In the genomic region with DNA sequence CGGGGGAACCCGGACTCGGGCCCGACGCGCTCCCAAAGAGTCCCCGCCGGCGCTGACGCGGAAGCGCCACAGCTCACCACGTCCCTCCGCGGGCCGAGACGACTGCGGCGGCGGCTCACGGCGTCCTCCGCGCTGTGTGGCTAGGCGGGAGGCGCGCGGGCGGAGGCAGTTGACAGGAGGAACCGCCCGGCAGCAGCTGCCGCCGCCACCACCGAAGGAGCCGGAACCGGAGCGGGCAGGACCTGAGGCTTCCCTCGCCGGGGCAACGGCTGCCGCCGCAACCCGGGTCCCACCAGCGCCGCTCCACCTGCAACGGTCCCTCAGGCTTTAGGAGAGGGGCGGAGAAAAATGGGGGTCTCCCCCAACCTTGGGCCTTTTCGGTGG, we compare ENCODE assay signal across 8 cellular contexts. TPM values are rescaled to one million over a fixed set of nuclear protein-coding genes. Genes with fewer than 3 reads are reported as not detected.
DNase-seq lines count a peak whose midpoint lies in the region; ATAC-seq and TF ChIP-seq lines count a peak whose summit lies in the region.

No MANE protein-coding gene starts in this region.

- ATAC-seq in CD8-positive, alpha-beta T cell, result peak; percentile 61
- ATAC-seq in GM19351 (IDR thresholded peaks at IDR 0.05; ENCODE audit: unreplicated experiment), result peak; percentile 37

- peak overlapping the region; percentile 99 for H3K27ac ChIP-seq in CD8-positive, alpha-beta T cell (ENCODE audit: low read depth, low read length)

- DNase-seq in CD8-positive, alpha-beta T cell, result peak in 6 of 7 experiments; percentile 44 to 74 (median 62)
- DNase-seq in HT-29 (ENCODE audit: low spot score) (peak; percentile 66), T-helper 22 cell (ENCODE audit: low read depth) (peak; percentile 54), MCF 10A (ENCODE audit: unreplicated experiment) (peak; percentile 54), inferior parietal cortex (ENCODE audit: extremely low spot score) (peak; percentile 26), NCI-H1048 (lab: John Stamatoyannopoulos, UW) (no peak)
- peak; percentile 40 to 61 (median 44) for DNase-seq in stimulated activated CD4-positive, alpha-beta T cell treated with anti-CD3 and anti-CD28 coated beads, Interleukin-12 subunit alpha, Interleukin-12 subunit beta, amount 100 ng/mL, for 48 hours (ENCODE audit: low read depth in 2 of 3, low spot score in 1 of 3)

- TF ChIP-seq CTCF in CD8-positive, alpha-beta T cell (IDR thresholded peaks at IDR 0.05), result no peak
- no peak for TF ChIP-seq CTCF in MCF 10A (IDR thresholded peaks at IDR 0.05; ENCODE audit: unreplicated experiment)

- H3K4me1 Mint-ChIP-seq in CD8-positive, alpha-beta T cell (ENCODE audit: low read depth), result peaks cover 64% of the 10 kb centered on the region
- H3K4me1 Mint-ChIP-seq in MCF 10A (ENCODE audit: insufficient read depth, unreplicated experiment), result peaks cover 25% of the 10 kb centered on the region

- peak overlapping the region; percentile 96 for H3K4me3 Mint-ChIP-seq in CD8-positive, alpha-beta T cell
- peak overlapping the region; percentile 91 for H3K4me3 Mint-ChIP-seq in MCF 10A (ENCODE audit: unreplicated experiment)

- peaks cover 14% of the 10 kb centered on the region for H3K36me3 ChIP-seq in CD8-positive, alpha-beta T cell (ENCODE audit: insufficient read depth, low read length)

- peak overlapping the region; percentile 92 for H3K4me3 ChIP-seq in CD8-positive, alpha-beta T cell (ENCODE audit: low read depth, low read length)

- CTCF ChIA-PET in CD8-positive, alpha-beta T cell (lab: Charles Lee), result interaction anchor here (1.0 to 3.4 kb wide), 10 partner anchors 12 to 108 kb away, joined by 3 to 25 read pairs (median 4); no protein-coding TSS in a partner anchor
- CTCF ChIA-PET in MCF 10A (lab: Yijun Ruan, JAX), result interaction anchor here (0.8 to 2.0 kb wide), 2 partner anchors 9 to 194 kb away, joined by 4 read pairs; no protein-coding TSS in a partner anchor

- no peaks in the 10 kb centered on the region for H3K9me3 ChIP-seq in CD8-positive, alpha-beta T cell (ENCODE audit: low read length)

- no TSS peak for BruUV-seq in MCF 10A (replicated peaks; lab: Mats Ljungman, UMichigan)

- peaks cover 43% of the 10 kb centered on the region for H3K36me3 Mint-ChIP-seq in CD8-positive, alpha-beta T cell
- peaks cover 46% of the 10 kb centered on the region for H3K36me3 Mint-ChIP-seq in MCF 10A (ENCODE audit: insufficient read depth, unreplicated experiment)

- H3K27me3 Mint-ChIP-seq in CD8-positive, alpha-beta T cell (ENCODE audit: low read depth), result no peaks in the 10 kb centered on the region
- no peaks in the 10 kb centered on the region for H3K27me3 Mint-ChIP-seq in MCF 10A (ENCODE audit: insufficient read depth, unreplicated experiment)

- POLR2A ChIA-PET in CD8-positive, alpha-beta T cell (lab: Charles Lee), result interaction anchor here (0.6 to 4.5 kb wide), 25 partner anchors 10 to 193 kb away, joined by 3 to 36 read pairs (median 4); a partner anchor contains a TSS
- POLR2A ChIA-PET in MCF 10A (lab: Yijun Ruan, JAX), result interaction anchor here (0.6 to 3.2 kb wide), 22 partner anchors 9 to 275 kb away, joined by 3 to 41 read pairs (median 4); a partner anchor contains a TSS

- intact Hi-C loops in CD8-positive, alpha-beta T cell (cut with DNase I, micrococcal nuclease), result loop anchor here (1.0 to 10.0 kb wide), 9 partner anchors 22 to 1085 kb away; a partner anchor contains a TSS
- intact Hi-C loops in MCF 10A (cut with micrococcal nuclease), result loop anchor here (10.0 kb wide), 1 partner anchor 193 kb away; a partner anchor contains a TSS

- peaks cover 49% of the 10 kb centered on the region for H3K4me1 ChIP-seq in CD8-positive, alpha-beta T cell (ENCODE audit: insufficient read depth, low read length)

- H3K9me3 Mint-ChIP-seq in CD8-positive, alpha-beta T cell, result no peaks in the 10 kb centered on the region
- H3K9me3 Mint-ChIP-seq in MCF 10A (ENCODE audit: unreplicated experiment), result no peaks in the 10 kb centered on the region

- H3K27ac Mint-ChIP-seq in CD8-positive, alpha-beta T cell, result peak overlapping the region; percentile 97
- H3K27ac Mint-ChIP-seq in MCF 10A (ENCODE audit: low read depth, unreplicated experiment), result peak overlapping the region; percentile 95

- H3K27me3 ChIP-seq in CD8-positive, alpha-beta T cell (ENCODE audit: insufficient read depth, low read length), result no peaks in the 10 kb centered on the region

RNA-seq across cellular contexts. Expression of a gene that starts 0.3 kb away (rescaled TPM):
- 10 to 100 TPM; 80.7 to 82.5 TPM for total RNA-seq in CD8-positive, alpha-beta T cell
- 15.9 and 19.1 TPM in 2 replicates for total RNA-seq in HT-29 (2014; rRNA removed; shearing (Covaris generic))
- total RNA-seq in MCF 10A (2022), result 51.7 and 55.1 TPM in 2 replicates
